In genomic region chr1:244114895-244115294, GRCh38 we compare ENCODE assay signal across 2 cellular contexts.
TF ChIP-seq lines count a peak whose summit lies in the region.

No MANE protein-coding gene starts in this region.

TF ChIP-seq in liver, 16 proteins besides CTCF, POLR2A, EP300 and RAD21 (continued from another document):
- no peak for TF ChIP-seq REST (IDR thresholded peaks at IDR 0.05)
- no peak for TF ChIP-seq GABPA (IDR thresholded peaks at IDR 0.05 in 1 of 2, conservative IDR thresholded peaks at IDR 0.05 in 1 of 2)

TF ChIP-seq in HepG2, 621 proteins besides CTCF, POLR2A, EP300 and RAD21 (continued from another document):
- TF ChIP-seq ZNF142 (CRISPR knock-in tag; IDR thresholded peaks at IDR 0.05) (no peak), BRD4 (CRISPR knock-in tag; IDR thresholded peaks at IDR 0.05) (no peak), KDM2A (CRISPR knock-in tag; IDR thresholded peaks at IDR 0.05; ENCODE audit: borderline replicate concordance, low read depth) (no peak), ZNF124 (CRISPR knock-in tag; IDR thresholded peaks at IDR 0.05) (no peak), MZF1 (CRISPR knock-in tag; IDR thresholded peaks at IDR 0.05; ENCODE audit: borderline replicate concordance) (no peak), ZNF720 (CRISPR knock-in tag; IDR thresholded peaks at IDR 0.05) (no peak), ZNF562 (CRISPR knock-in tag; IDR thresholded peaks at IDR 0.05; ENCODE audit: borderline replicate concordance) (no peak), ZNF207 (IDR thresholded peaks at IDR 0.05; ENCODE audit: borderline replicate concordance) (no peak)
